8 cellular contexts compared by ENCODE assay signal in genomic region chr1:51234721-51235425, GRCh38. TPM values are rescaled to one million over a fixed set of nuclear protein-coding genes. Genes with fewer than 3 reads are reported as not detected.
A peak's percentile ranks its signal among the peaks of the same experiment; 100 is the strongest.
DNase-seq lines count a peak whose midpoint lies in the region; ATAC-seq and TF ChIP-seq lines count a peak whose summit lies in the region.

No MANE protein-coding gene starts in this region.

- TF ChIP-seq CTCF in MCF 10A (IDR thresholded peaks at IDR 0.05; ENCODE audit: unreplicated experiment): no peak

- intact Hi-C loops in MCF 10A (cut with micrococcal nuclease): loop anchor here (10.0 kb wide), 1 partner anchor 60 kb away; no protein-coding TSS in a partner anchor
- intact Hi-C loops in posterior vena cava (cut with DNase I): no loop called here

- peaks cover 26% of the 10 kb centered on the region for H3K4me1 Mint-ChIP-seq in MCF 10A (ENCODE audit: insufficient read depth, unreplicated experiment)

- BruUV-seq in MCF 10A (replicated peaks; lab: Mats Ljungman, UMichigan): no TSS peak

- peak overlapping the region; percentile 82 for H3K27ac Mint-ChIP-seq in MCF 10A (ENCODE audit: low read depth, unreplicated experiment)

- CTCF ChIA-PET in MCF 10A (lab: Yijun Ruan, JAX): interaction anchor here (0.6 to 2.9 kb wide), 6 partner anchors 19 to 305 kb away, joined by 3 to 20 read pairs (median 5); no protein-coding TSS in a partner anchor

- peaks cover 5% of the 10 kb centered on the region for H3K36me3 Mint-ChIP-seq in MCF 10A (ENCODE audit: insufficient read depth, unreplicated experiment)

- H3K9me3 Mint-ChIP-seq in MCF 10A (ENCODE audit: unreplicated experiment): no peaks in the 10 kb centered on the region

- H3K27me3 Mint-ChIP-seq in MCF 10A (ENCODE audit: insufficient read depth, unreplicated experiment): no peaks in the 10 kb centered on the region

- DNase-seq in NCI-H1694 (lab: John Stamatoyannopoulos, UW) (peak; percentile 79), T-helper 9 cell (peak; percentile 13), MCF 10A (ENCODE audit: unreplicated experiment) (peak; percentile 76), left lobe of liver (ENCODE audit: low spot score) (peak; percentile 58), posterior vena cava (ENCODE audit: low spot score) (no peak)
- DNase-seq in stimulated activated CD4-positive, alpha-beta T cell treated with anti-CD3 and anti-CD28 coated beads, Interleukin-4, amount 100 ng/mL, for 4 hours: peak; percentile 22 to 46

- POLR2A ChIA-PET in MCF 10A (lab: Yijun Ruan, JAX): interaction anchor here (0.6 to 6.0 kb wide), 17 partner anchors 9 to 283 kb away, joined by 3 to 63 read pairs (median 9); partner anchors contain the start of genes CDKN2C and FAF1

- ATAC-seq in GM18508 (IDR thresholded peaks at IDR 0.05; ENCODE audit: insufficient read depth, unreplicated experiment): peak; percentile 51
- peak; percentile 71 for ATAC-seq in HG02885 (IDR thresholded peaks at IDR 0.05; ENCODE audit: poor library complexity, unreplicated experiment)
- no peak for ATAC-seq in left lobe of liver

- H3K4me3 Mint-ChIP-seq in MCF 10A (ENCODE audit: unreplicated experiment): peak overlapping the region; percentile 80

RNA-seq across cellular contexts. Expression of gene RNF11, which starts 1.2 kb away (rescaled TPM):
- total RNA-seq in MCF 10A (2022): 73.1 and 86.0 TPM in 2 replicates
- total RNA-seq in left lobe of liver: 54.7 TPM
- 100 to 1,000 TPM; 101 to 114 TPM for total RNA-seq in posterior vena cava
